Comparison of ENCODE assay signal across 10 cellular contexts in genomic region chr1:227944931-227945890, GRCh38. TPM values are rescaled to one million over a fixed set of nuclear protein-coding genes. Genes with fewer than 3 reads are reported as not detected.
DNase-seq lines count a peak whose midpoint lies in the region; ATAC-seq and TF ChIP-seq lines count a peak whose summit lies in the region.
"Had no signal": no experiment of that assay in that cellular context is flagged by ENCODE, and none has a peak within 500 bp of the region (broad histone marks: within the 10 kb centered on the region; RNA-seq: fewer than 3 reads in every experiment).

No MANE protein-coding gene starts in this region.

- ATAC-seq in GM19455 (IDR thresholded peaks at IDR 0.05; ENCODE audit: unreplicated experiment) (no peak), GM23338 (no peak)

- H3K36me3 ChIP-seq in SJCRH30 (no peaks in the 10 kb centered on the region), smooth muscle cell (ENCODE audit: low read depth) (no peaks in the 10 kb centered on the region), GM23338 (ENCODE audit: insufficient read depth) (no peaks in the 10 kb centered on the region)
- H3K36me3 ChIP-seq: uterus had no signal

- peaks cover 9% of the 10 kb centered on the region; the same call in 2 of the 3 replicates for H3K4me1 Mint-ChIP-seq in GM23338

- H3K4me3 Mint-ChIP-seq in GM23338: no peak overlapping the region

- peak overlapping the region; percentile 25 for H3K27ac ChIP-seq in SJCRH30
- peak overlapping the region; percentile 35 for H3K27ac ChIP-seq in smooth muscle cell (ENCODE audit: low read depth)
- no peak overlapping the region for H3K27ac ChIP-seq in GM23338 (ENCODE audit: low read depth)

- H3K9me2 ChIP-seq in GM23338 (ENCODE audit: insufficient read depth): no peaks in the 10 kb centered on the region

- no peak overlapping the region for H3K27ac Mint-ChIP-seq in GM23338

- no peaks in the 10 kb centered on the region for H3K36me3 Mint-ChIP-seq in GM23338 (ENCODE audit: low read depth)

- H3K27me3 ChIP-seq in SJCRH30: no peaks in the 10 kb centered on the region
- no peaks in the 10 kb centered on the region for H3K27me3 ChIP-seq in smooth muscle cell (ENCODE audit: low read depth)
- H3K27me3 ChIP-seq in GM23338 (ENCODE audit: insufficient read depth): peaks cover 24% of the 10 kb centered on the region
- H3K27me3 ChIP-seq: uterus had no signal

- H3K4me3 ChIP-seq in SJCRH30 (peak overlapping the region; percentile 78), smooth muscle cell (no peak overlapping the region), GM23338 (no peak overlapping the region)

- H4K20me1 ChIP-seq in smooth muscle cell (ENCODE audit: low read depth): peaks cover 32% of the 10 kb centered on the region
- peaks cover 5% of the 10 kb centered on the region; the same call in 1 of the 2 replicates for H4K20me1 ChIP-seq in GM23338 (replicated peaks; ENCODE audit: insufficient read depth)

- H3F3A ChIP-seq in smooth muscle cell (ENCODE audit: low read depth): no peaks in the 10 kb centered on the region
- H3F3A ChIP-seq in GM23338 (replicated peaks; ENCODE audit: low read depth): 0 out of 2 replicates have a peak, but pooled peaks cover 3% of the 10 kb centered on the region

- 84% methylated on average over 18 of the region's 18 CpGs for WGBS in smooth muscle cell (ENCODE audit: low lambda C conversion rate)

- DNase-seq in NCI-H1417 (lab: John Stamatoyannopoulos, UW) (peak; percentile 21 to 35 (median 29)), NCI-H1417 treated with DMSO at 0.1 percent for 48 hours (lab: John Stamatoyannopoulos, UW) (no peak), SJCRH30 (peak; percentile 48 to 60), islet precursor cell (peak; percentile 54), smooth muscle cell (lab: John Stamatoyannopoulos, UW; ENCODE audit: unreplicated experiment) (no peak), NCI-H446 (lab: John Stamatoyannopoulos, UW) (no peak), GM23338 (ENCODE audit: low spot score) (no peak)
- DNase-seq: T-helper 9 cell had no signal

- H2AFZ ChIP-seq in smooth muscle cell (ENCODE audit: low read depth) (no peak overlapping the region), GM23338 (no peak overlapping the region)

- H3K4me1 ChIP-seq in SJCRH30: peaks cover 40% of the 10 kb centered on the region
- peaks cover 17% of the 10 kb centered on the region for H3K4me1 ChIP-seq in smooth muscle cell (ENCODE audit: low read depth)
- H3K4me1 ChIP-seq in GM23338 (ENCODE audit: insufficient read depth): peaks cover 6% of the 10 kb centered on the region; the same call in 1 of the 2 replicates

- TF ChIP-seq CTCF in smooth muscle cell (IDR thresholded peaks at IDR 0.05; ENCODE audit: borderline replicate concordance, insufficient read depth, poor library complexity, severe bottlenecking) (no peak), GM23338 (conservative IDR thresholded peaks at IDR 0.05; ENCODE audit: low read depth in 2 of 2) (no peak)

- H3K9me3 Mint-ChIP-seq in GM23338: no peaks in the 10 kb centered on the region

- peaks cover 30% of the 10 kb centered on the region for H3K27me3 Mint-ChIP-seq in GM23338 (ENCODE audit: insufficient read depth, low read depth, poor library complexity)

- H3K4me2 ChIP-seq in smooth muscle cell (peak overlapping the region; percentile 85), GM23338 (no peak overlapping the region)

- H3K79me2 ChIP-seq in smooth muscle cell (ENCODE audit: low read depth): no peaks in the 10 kb centered on the region
- H3K79me2 ChIP-seq in GM23338 (replicated peaks; ENCODE audit: insufficient read depth): no peaks in the 10 kb centered on the region

- no peak overlapping the region for H3K9ac ChIP-seq in smooth muscle cell (ENCODE audit: low read depth)

- H3K9me3 ChIP-seq in SJCRH30 (replicated peaks) (no peaks in the 10 kb centered on the region), smooth muscle cell (replicated peaks; ENCODE audit: low read depth) (no peaks in the 10 kb centered on the region)
- H3K9me3 ChIP-seq: uterus had no signal

TF ChIP-seq in GM23338, 12 proteins besides CTCF, POLR2A, EP300 and RAD21 (continues in another document):
- TF ChIP-seq ZNF331 (CRISPR knock-in tag; IDR thresholded peaks at IDR 0.05; ENCODE audit: low read depth) (no peak), CREB1 (CRISPR knock-in tag; IDR thresholded peaks at IDR 0.05; ENCODE audit: low read depth) (no peak), EZH2phosphoT487 (IDR thresholded peaks at IDR 0.05; ENCODE audit: unreplicated experiment) (no peak), EZH2 (IDR thresholded peaks at IDR 0.05; ENCODE audit: low read depth, unreplicated experiment) (no peak), NANOG (IDR thresholded peaks at IDR 0.05; ENCODE audit: borderline replicate concordance) (no peak), POLR2AphosphoS5 (IDR thresholded peaks at IDR 0.05; ENCODE audit: low read depth) (no peak), ZNF114 (CRISPR knock-in tag; IDR thresholded peaks at IDR 0.05) (no peak), ZNF462 (CRISPR knock-in tag; IDR thresholded peaks at IDR 0.05) (no peak), JUNB (IDR thresholded peaks at IDR 0.05; ENCODE audit: unreplicated experiment) (no peak)

RNA-seq across cellular contexts. Expression of gene WNT9A, which starts 2.5 kb away (rescaled TPM):
- 0.79 and 1.1 TPM in 2 replicates for total RNA-seq in SJCRH30 (2014; rRNA removed; shearing (Covaris generic))
- 1.1 and 2.6 TPM in 2 replicates for total RNA-seq in smooth muscle cell
- 0.03 and 0.76 TPM in 2 replicates for polyA plus RNA-seq in smooth muscle cell
- total RNA-seq in GM23338 (2014; rRNA removed; shearing (Covaris generic)): 1.8 and 2.0 TPM in 2 replicates
- polyA plus RNA-seq in GM23338 (2016; fragmentation: Nextera tagmentation; extraction: Ambion mirVana): 0.06 and 0.07 TPM in 2 replicates

Comparison
In these comparisons a context has a peak if more than half of its experiments do, and no peak if none do; other contexts are left out.
1. DNase-seq: peak in NCI-H1417 (3 of 3), SJCRH30 (2 of 2) and islet precursor cell (single experiment); none in NCI-H1417 treated with DMSO at 0.1 percent for 48 hours (single experiment), smooth muscle cell (single experiment), NCI-H446 (0 of 2) and GM23338 (single experiment).